ENCODE assay signal across 16 cellular contexts in genomic region chr12:44184499-44185206, GRCh38.
DNase-seq lines count a peak whose midpoint lies in the region; ATAC-seq and TF ChIP-seq lines count a peak whose summit lies in the region.
"Had no signal": no experiment of that assay in that cellular context is flagged by ENCODE, and none has a peak within 500 bp of the region (broad histone marks: within the 10 kb centered on the region; RNA-seq: fewer than 3 reads in every experiment).

No MANE protein-coding gene starts in this region.

- no peak for DNase-seq in brain microvascular endothelial cell
- no peak for DNase-seq in activated CD4-positive, alpha-beta T cell treated with anti-CD3 and anti-CD28 coated beads, Interleukin-2, amount 50 U/mL, for 1 hour
- DNase-seq in activated CD4-positive, CD25-positive, alpha-beta regulatory T cell (lab: John Stamatoyannopoulos, UW): no peak
- DNase-seq: activated CD4-positive, alpha-beta T cell treated with anti-CD3 and anti-CD28 coated beads for 1 hour; DMS79; endodermal cell; left cardiac atrium; natural killer cell; NCI-H1436 treated with DMSO at 0.1 percent for 48 hours; small intestine had no signal

- H3K27me3 ChIP-seq in brain microvascular endothelial cell (replicated peaks): no peaks in the 10 kb centered on the region

- peak; percentile 86 for ATAC-seq in GM18499 (IDR thresholded peaks at IDR 0.05; ENCODE audit: insufficient read depth, unreplicated experiment)
- peak; percentile 99 for ATAC-seq in GM19438 (IDR thresholded peaks at IDR 0.05; ENCODE audit: low read depth, unreplicated experiment)
- ATAC-seq in HG02759 (IDR thresholded peaks at IDR 0.05; ENCODE audit: unreplicated experiment): peak; percentile 62
- peak; percentile 70 for ATAC-seq in HG03439 (IDR thresholded peaks at IDR 0.05; ENCODE audit: unreplicated experiment)
- ATAC-seq in esophagus mucosa: no peak
- ATAC-seq: left cardiac atrium, natural killer cell, SK-N-SH treated with all-trans-retinoic acid at 6 μM for 48 hours had no signal

- no peaks in the 10 kb centered on the region for H3K36me3 ChIP-seq in brain microvascular endothelial cell (replicated peaks)

- H3K27ac ChIP-seq in brain microvascular endothelial cell: no peak overlapping the region

- H3K4me3 ChIP-seq in brain microvascular endothelial cell (ENCODE audit: low read depth, low read length): no peak overlapping the region

- TF ChIP-seq CTCF in brain microvascular endothelial cell (IDR thresholded peaks at IDR 0.05; ENCODE audit: low read depth, low read length, missing control alignments): no peak

- in situ Hi-C loops in brain microvascular endothelial cell (cut with HindIII; ENCODE audit: low pct_ligation_motif_present, low sequenced_read_pairs): no loop called here
